Comparison of ENCODE assay signal across 31 cellular contexts in genomic region chr7:78379148-78379547, GRCh38.
DNase-seq lines count a peak whose midpoint lies in the region; ATAC-seq, FAIRE-seq and TF ChIP-seq lines count a peak whose summit lies in the region.
"Had no signal": no experiment of that assay in that cellular context is flagged by ENCODE, and none has a peak within 500 bp of the region (broad histone marks: within the 10 kb centered on the region; RNA-seq: fewer than 3 reads in every experiment).

No MANE protein-coding gene starts in this region.

- POLR2A ChIA-PET in naive thymus-derived CD8-positive, alpha-beta T cell (lab: Charles Lee), result no interaction called here

- DNase-seq in HFF-Myc (ENCODE audit: extremely low read depth, low read depth) (peak; percentile 1), astrocyte of the spinal cord (ENCODE audit: low read depth, low spot score) (peak; percentile 36), iris pigment epithelial cell (ENCODE audit: low read depth) (peak; percentile 10), testis (no peak)
- DNase-seq in naive thymus-derived CD8-positive, alpha-beta T cell, result no peak
- DNase-seq: activated B cell treated with CpG ODN at 0.5 μM for 24 hours; activated CD4-positive, alpha-beta memory T cell treated with anti-CD3 and anti-CD28 coated beads, Interleukin-2, amount 10 ng/mL, durations not matched to agents 7 days and 5 days; activated naive CD4-positive, alpha-beta T cell; cerebellar nuclear complex; DMS 273 treated with DMSO at 0.1 percent for 48 hours; effector memory CD8-positive, alpha-beta T cell; esophagus squamous epithelium; heart left ventricle; KBM-7; NCI-H2029; NK-92 treated with Interleukin-12 subunit alpha and Interleukin-12 subunit beta, amount 100 ng/mL, for 24 hours; spleen; stimulated activated CD4-positive, alpha-beta T cell treated with anti-CD3 and anti-CD28 coated beads, Interleukin-4, amount 100 ng/mL, for 24 hours; trophoblast cell had no signal

- H3K4me1 Mint-ChIP-seq in naive thymus-derived CD8-positive, alpha-beta T cell, result no peaks in the 10 kb centered on the region
- H3K4me1 Mint-ChIP-seq: activated B cell treated with CpG ODN at 0.5 μM for 24 hours; activated CD4-positive, alpha-beta memory T cell treated with anti-CD3 and anti-CD28 coated beads, Interleukin-2, amount 10 ng/mL, durations not matched to agents 7 days and 5 days; CD14-positive monocyte; neural progenitor cell had no signal

- 88 to 94% methylated on average over 1 of the region's 1 CpG for WGBS in testis, 2 donors

- no peaks in the 10 kb centered on the region for H3K9me3 ChIP-seq in testis
- H3K9me3 ChIP-seq: esophagus squamous epithelium, spleen had no signal

- no peak overlapping the region for H3K27ac ChIP-seq in testis
- H3K27ac ChIP-seq: 22Rv1, esophagus squamous epithelium, heart left ventricle, neural progenitor cell, SK-N-MC, spleen had no signal

- TF ChIP-seq CTCF in HFF-Myc (IDR thresholded peaks at IDR 0.05; ENCODE audit: low read depth, low read length, missing control alignments), result no peak
- no peak for TF ChIP-seq CTCF in astrocyte of the spinal cord (IDR thresholded peaks at IDR 0.05; ENCODE audit: low read depth, low read length)
- no peak for TF ChIP-seq CTCF in testis (IDR thresholded peaks at IDR 0.05)

- peaks cover 0 to 20% (median 3%) of the 10 kb centered on the region in 9 donors for H3K9me3 Mint-ChIP-seq in naive thymus-derived CD8-positive, alpha-beta T cell
- H3K9me3 Mint-ChIP-seq: activated CD4-positive, alpha-beta memory T cell treated with anti-CD3 and anti-CD28 coated beads, Interleukin-2, amount 10 ng/mL, durations not matched to agents 7 days and 5 days; neural progenitor cell had no signal

- H3K36me3 Mint-ChIP-seq in naive thymus-derived CD8-positive, alpha-beta T cell, result no peaks in the 10 kb centered on the region
- H3K36me3 Mint-ChIP-seq: CD14-positive monocyte, neural progenitor cell had no signal

- H3K27me3 Mint-ChIP-seq in naive thymus-derived CD8-positive, alpha-beta T cell, result peaks cover 0 to 3% (median 1%) of the 10 kb centered on the region in 5 donors
- H3K27me3 Mint-ChIP-seq: activated B cell treated with CpG ODN at 0.5 μM for 24 hours; activated CD4-positive, alpha-beta memory T cell treated with anti-CD3 and anti-CD28 coated beads, Interleukin-2, amount 10 ng/mL, durations not matched to agents 7 days and 5 days; effector memory CD8-positive, alpha-beta T cell; stimulated activated naive CD8-positive, alpha-beta T cell treated with anti-CD3 and anti-CD28 coated beads, Interleukin-15, Interleukin-2, amounts not matched to agents 100 ng/mL and 50 ng/mL, for 24 hours had no signal

- TF ChIP-seq POLR2A in testis (IDR thresholded peaks at IDR 0.05), result no peak

- H3K27ac Mint-ChIP-seq in naive thymus-derived CD8-positive, alpha-beta T cell, result no peak overlapping the region
- H3K27ac Mint-ChIP-seq: activated B cell treated with CpG ODN at 0.5 μM for 24 hours; activated CD4-positive, alpha-beta memory T cell treated with anti-CD3 and anti-CD28 coated beads, Interleukin-2, amount 10 ng/mL, durations not matched to agents 7 days and 5 days; CD14-positive monocyte; effector memory CD8-positive, alpha-beta T cell; neural progenitor cell; stimulated activated naive CD8-positive, alpha-beta T cell treated with anti-CD3 and anti-CD28 coated beads, Interleukin-15, Interleukin-2, amounts not matched to agents 100 ng/mL and 50 ng/mL, for 24 hours had no signal

- intact Hi-C loops in testis (cut with DNase I; ENCODE audit: low total_unique reads), result no loop called here

- FAIRE-seq in A204.1 (lab: Jason Lieb, UNC), result peak; percentile 14
- FAIRE-seq: GM12891, GM19239, H54, RCC 7860 had no signal

- H3K4me1 ChIP-seq in testis, result no peaks in the 10 kb centered on the region
- H3K4me1 ChIP-seq: esophagus squamous epithelium, heart left ventricle, neural progenitor cell, spleen had no signal

- in situ Hi-C loops in astrocyte of the spinal cord (cut with HindIII; ENCODE audit: low sequenced_read_pairs), result no loop called here

- no peaks in the 10 kb centered on the region for H3K27me3 ChIP-seq in testis
- H3K27me3 ChIP-seq: esophagus squamous epithelium, heart left ventricle, neural progenitor cell, spleen had no signal

- no peak overlapping the region for H3K4me3 Mint-ChIP-seq in naive thymus-derived CD8-positive, alpha-beta T cell
- H3K4me3 Mint-ChIP-seq: activated B cell treated with CpG ODN at 0.5 μM for 24 hours; activated CD4-positive, alpha-beta memory T cell treated with anti-CD3 and anti-CD28 coated beads, Interleukin-2, amount 10 ng/mL, durations not matched to agents 7 days and 5 days; CD14-positive monocyte; effector memory CD8-positive, alpha-beta T cell; neural progenitor cell; stimulated activated naive CD8-positive, alpha-beta T cell treated with anti-CD3 and anti-CD28 coated beads, Interleukin-15, Interleukin-2, amounts not matched to agents 100 ng/mL and 50 ng/mL, for 24 hours had no signal

- no peaks in the 10 kb centered on the region for H3K36me3 ChIP-seq in testis (ENCODE audit: low read depth, missing control alignments)
- H3K36me3 ChIP-seq: esophagus squamous epithelium, heart left ventricle, neural progenitor cell, spleen had no signal

- H3K4me3 ChIP-seq in HFF-Myc (replicated peaks; ENCODE audit: low read depth, low read length) (no peak overlapping the region), astrocyte of the spinal cord (ENCODE audit: low read depth, low read length) (no peak overlapping the region), testis (no peak overlapping the region)
- H3K4me3 ChIP-seq: esophagus squamous epithelium, heart left ventricle, neural progenitor cell, SK-N-MC, spleen had no signal

- ATAC-seq in GM21390 (IDR thresholded peaks at IDR 0.05; ENCODE audit: unreplicated experiment), result no peak
- no peak for ATAC-seq in HG02970 (IDR thresholded peaks at IDR 0.05; ENCODE audit: low FRiP score, unreplicated experiment)
- no peak for ATAC-seq in naive thymus-derived CD8-positive, alpha-beta T cell
- ATAC-seq: effector memory CD8-positive, alpha-beta T cell; heart left ventricle had no signal

Comparison
In these comparisons a context has a peak if more than half of its experiments do, and no peak if none do; other contexts are left out.
1. DNase-seq: peak in HFF-Myc (single experiment), astrocyte of the spinal cord (single experiment) and iris pigment epithelial cell (single experiment); none in testis (single experiment) and naive thymus-derived CD8-positive, alpha-beta T cell (0 of 10).